ENCODE assay signal across 13 cellular contexts in the genomic region with DNA sequence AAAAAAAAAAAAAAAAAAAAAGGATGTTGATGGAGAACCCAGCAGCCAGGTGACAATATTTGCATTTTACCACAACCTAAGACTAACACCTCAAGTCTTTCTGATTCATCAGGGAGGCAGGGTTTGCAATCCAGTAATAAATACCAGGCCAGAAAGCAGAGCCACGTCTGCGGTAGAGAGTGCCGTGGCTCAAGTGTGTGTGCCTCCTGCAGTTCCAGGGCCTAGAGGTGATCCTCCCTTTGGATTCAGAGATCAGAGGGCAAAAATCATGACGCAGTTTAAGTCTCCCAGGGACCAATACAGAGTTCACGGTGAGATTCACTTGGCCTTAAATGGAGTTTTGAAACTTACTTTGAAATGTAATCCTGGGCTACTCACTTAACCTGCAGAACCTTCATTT. TPM values are rescaled to one million over a fixed set of nuclear protein-coding genes. Genes with fewer than 3 reads are reported as not detected.
DNase-seq lines count a peak whose midpoint lies in the region; ATAC-seq and TF ChIP-seq lines count a peak whose summit lies in the region.
"Had no signal": no experiment of that assay in that cellular context is flagged by ENCODE, and none has a peak within 500 bp of the region (broad histone marks: within the 10 kb centered on the region; RNA-seq: fewer than 3 reads in every experiment).

No MANE protein-coding gene starts in this region.

- intact Hi-C loops in right cardiac atrium (cut with DNase I), result no loop called here

- ATAC-seq in GM19397 (IDR thresholded peaks at IDR 0.05; ENCODE audit: unreplicated experiment) (no peak), GM21737 (IDR thresholded peaks at IDR 0.05; ENCODE audit: unreplicated experiment) (no peak), right cardiac atrium (no peak)

- no peak overlapping the region for H3K4me2 ChIP-seq in MM.1S (ENCODE audit: low read depth, low read length)

- no peaks in the 10 kb centered on the region for H3K9me2 ChIP-seq in MM.1S (replicated peaks; ENCODE audit: insufficient read depth, low read length)

- H3K4me1 ChIP-seq in MM.1S (ENCODE audit: low read length) (peaks cover 14% of the 10 kb centered on the region), mesodermal cell (ENCODE audit: control insufficient read depth, insufficient read depth, low read length, poor library complexity, severe bottlenecking) (peaks cover 57% of the 10 kb centered on the region), right cardiac atrium (ENCODE audit: control insufficient read depth, insufficient read depth, low read length) (no peaks in the 10 kb centered on the region)
- H3K4me1 ChIP-seq: foreskin keratinocyte had no signal

- no peak overlapping the region for H3K9ac ChIP-seq in MM.1S (ENCODE audit: low read length)

- H4K20me1 ChIP-seq in MM.1S (ENCODE audit: insufficient read depth, low read length), result no peaks in the 10 kb centered on the region

- no peak for TF ChIP-seq CTCF in MM.1S (IDR thresholded peaks at IDR 0.05; ENCODE audit: low read length)

- H3K9me3 ChIP-seq in MM.1S (replicated peaks; ENCODE audit: insufficient read depth, low read length) (no peaks in the 10 kb centered on the region), mesodermal cell (ENCODE audit: control insufficient read depth, low read length) (no peaks in the 10 kb centered on the region), right cardiac atrium (ENCODE audit: control insufficient read depth, low read length) (no peaks in the 10 kb centered on the region)

- 84 to 94% methylated on average over 5 of the region's 5 CpGs for WGBS in mesodermal cell (ENCODE audit: insufficient coverage in 2 of 2), 2 experiments
- 89% methylated on average over 5 of the region's 5 CpGs for WGBS in right cardiac atrium

- H3K27ac ChIP-seq in MM.1S (ENCODE audit: low read length) (peak overlapping the region; percentile 43; the same call in 1 of the 2 replicates), mesodermal cell (ENCODE audit: low read depth, low read length, severe bottlenecking) (peak overlapping the region; percentile 71), right cardiac atrium (ENCODE audit: low read length) (no peak overlapping the region)
- H3K27ac ChIP-seq: foreskin keratinocyte had no signal

- H3K27me3 ChIP-seq in MM.1S (replicated peaks; ENCODE audit: insufficient read depth, low read length), result no peaks in the 10 kb centered on the region
- H3K27me3 ChIP-seq in right cardiac atrium (ENCODE audit: control insufficient read depth, insufficient read depth), result no peaks in the 10 kb centered on the region
- H3K27me3 ChIP-seq: foreskin keratinocyte had no signal

- no peaks in the 10 kb centered on the region for H3K79me2 ChIP-seq in MM.1S (ENCODE audit: low read length)

- H3K36me3 ChIP-seq in MM.1S (replicated peaks; ENCODE audit: insufficient read depth, low read length) (no peaks in the 10 kb centered on the region), mesodermal cell (ENCODE audit: control insufficient read depth, insufficient read depth, low read length) (no peaks in the 10 kb centered on the region)

- H3F3A ChIP-seq in MM.1S (ENCODE audit: insufficient read depth, low read length), result peaks cover 2% of the 10 kb centered on the region; the same call in 1 of the 2 replicates

- H2AFZ ChIP-seq in MM.1S (ENCODE audit: low read length), result no peak overlapping the region

- H3K4me3 ChIP-seq in MM.1S (ENCODE audit: low read length) (no peak overlapping the region), mesodermal cell (ENCODE audit: extremely low read depth, insufficient read depth, low read length, poor library complexity, severe bottlenecking) (no peak overlapping the region), right cardiac atrium (ENCODE audit: low read length) (no peak overlapping the region)

- DNase-seq in Daoy (ENCODE audit: low read depth), result peak; percentile 67
- peak; percentile 45 for DNase-seq in MM.1S
- DNase-seq in brain pericyte (ENCODE audit: low read depth, low spot score), result peak; percentile 86
- no peak for DNase-seq in SHP77 (lab: John Stamatoyannopoulos, UW)
- no peak for DNase-seq in right cardiac atrium
- DNase-seq: activated CD8-positive, alpha-beta memory T cell treated with anti-CD3 and anti-CD28 coated beads, Interleukin-2, amount 50 U/mL, for 4 hours; NCI-H187; stimulated activated naive CD4-positive, alpha-beta T cell had no signal

RNA-seq across cellular contexts. Expression of a gene that starts 34.9 kb away (rescaled TPM):
- 8.1 and 15.5 TPM in 2 replicates for total RNA-seq in Daoy (2014; rRNA removed; shearing (Covaris generic))
- polyA plus RNA-seq in mesodermal cell (2013, experiment 1 of 2), result 4.2 TPM
- polyA plus RNA-seq in mesodermal cell (2013, experiment 2 of 2), result 3.1 TPM
- total RNA-seq in right cardiac atrium, result 10 to 100 TPM; 10.4 to 11.5 (median 11.0) TPM
- polyA plus RNA-seq in right cardiac atrium, result 8.4 TPM
- polyA plus RNA-seq: neural cell had no signal

RNA-seq across cellular contexts. Expression of a gene that starts 50.2 kb away (rescaled TPM):
- not detected in 2 replicates for total RNA-seq in Daoy (2014; rRNA removed; shearing (Covaris generic))
- not detected for polyA plus RNA-seq in mesodermal cell (2013, experiment 1 of 2)
- not detected for polyA plus RNA-seq in mesodermal cell (2013, experiment 2 of 2)
- total RNA-seq in right cardiac atrium, result not detected
- not detected for polyA plus RNA-seq in right cardiac atrium
- total RNA-seq: foreskin keratinocyte had no signal
- polyA plus RNA-seq: foreskin keratinocyte, neural cell had no signal

Comparison
In these comparisons a context has a peak if more than half of its experiments do, and no peak if none do; other contexts are left out.
1. DNase-seq: peak in Daoy (single experiment), MM.1S (single experiment) and brain pericyte (single experiment); none in SHP77 (0 of 2) and right cardiac atrium (0 of 3).